15 cellular contexts compared by ENCODE assay signal in the genomic region with DNA sequence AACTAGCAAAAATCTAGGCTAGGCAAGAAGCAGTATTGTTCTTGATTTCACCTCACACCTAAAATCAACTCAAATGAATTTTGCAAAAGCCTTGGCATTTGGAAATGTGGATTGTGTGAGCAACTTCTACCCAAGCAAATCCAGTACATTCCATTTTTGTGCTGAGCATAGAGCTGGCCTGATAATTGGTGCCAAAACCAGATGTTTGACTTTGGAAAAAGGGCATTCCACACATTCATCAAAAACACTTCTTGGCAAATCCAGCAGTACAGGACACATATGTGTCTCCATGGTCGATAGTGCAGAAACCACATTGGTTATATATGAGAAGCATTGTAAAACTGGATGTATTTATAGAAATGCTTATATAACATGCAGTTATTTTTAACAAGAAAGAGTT.
DNase-seq lines count a peak whose midpoint lies in the region; ATAC-seq and TF ChIP-seq lines count a peak whose summit lies in the region.
"Had no signal": no experiment of that assay in that cellular context is flagged by ENCODE, and none has a peak within 500 bp of the region (broad histone marks: within the 10 kb centered on the region; RNA-seq: fewer than 3 reads in every experiment).

No MANE protein-coding gene starts in this region.

- peak; percentile 41 for DNase-seq in adipocyte (ENCODE audit: low read depth)
- peak; percentile 12 to 18 for DNase-seq in fibroblast of lung (ENCODE audit: low read depth in 2 of 2)
- no peak for DNase-seq in MV-4-11 (lab: John Stamatoyannopoulos, UW)
- no peak for DNase-seq in SJCRH30
- DNase-seq in RWPE1 (ENCODE audit: low spot score): no peak
- DNase-seq in body of pancreas: no peak
- DNase-seq: C1 segment of cervical spinal cord; Calu3; CD4-positive, alpha-beta T cell; DMS79; EL; GOT3; H9; IMR-90 had no signal

- H4K20me1 ChIP-seq in BLaER1 (no peaks in the 10 kb centered on the region), fibroblast of lung (ENCODE audit: control insufficient read depth, extremely low read depth, insufficient read depth, low read length) (no peaks in the 10 kb centered on the region)

- no peak for TF ChIP-seq CTCF in fibroblast of lung (conservative IDR thresholded peaks at IDR 0.05 in 1 of 2, IDR thresholded peaks at IDR 0.05 in 1 of 2; ENCODE audit: low read depth in 1 of 2, low read length in 2 of 2)
- TF ChIP-seq CTCF in RWPE1 (conservative IDR thresholded peaks at IDR 0.05; ENCODE audit: low read depth): no peak
- no peak for TF ChIP-seq CTCF in body of pancreas (IDR thresholded peaks at IDR 0.05)

- H3K27me3 ChIP-seq in BLaER1 (no peaks in the 10 kb centered on the region), adipocyte (replicated peaks; ENCODE audit: control insufficient read depth, insufficient read depth, low read length) (no peaks in the 10 kb centered on the region), fibroblast of lung (ENCODE audit: control insufficient read depth, insufficient read depth, low read length) (no peaks in the 10 kb centered on the region), SJCRH30 (no peaks in the 10 kb centered on the region), body of pancreas (no peaks in the 10 kb centered on the region)

- TF ChIP-seq POLR2A in body of pancreas (IDR thresholded peaks at IDR 0.05): no peak

- H3K27ac ChIP-seq in BLaER1: no peak overlapping the region
- H3K27ac ChIP-seq in fibroblast of lung (ENCODE audit: insufficient read depth, low read length): no peak overlapping the region
- H3K27ac ChIP-seq in SJCRH30: no peak overlapping the region
- no peak overlapping the region for H3K27ac ChIP-seq in RWPE1
- no peak overlapping the region for H3K27ac ChIP-seq in body of pancreas

- H3K4me3 ChIP-seq in BLaER1 (no peak overlapping the region), adipocyte (ENCODE audit: low read length) (no peak overlapping the region), fibroblast of lung (replicated peaks in 1 of 4; ENCODE audit: control extremely low read depth in 1 of 4, insufficient read depth in 1 of 4, low read depth in 3 of 4, low read length in 4 of 4) (no peak overlapping the region), SJCRH30 (no peak overlapping the region), body of pancreas (no peak overlapping the region)

- H2AFZ ChIP-seq in fibroblast of lung (ENCODE audit: low read length): no peak overlapping the region

- peaks cover 14% of the 10 kb centered on the region for H3K9me3 ChIP-seq in BLaER1
- H3K9me3 ChIP-seq in adipocyte (ENCODE audit: control insufficient read depth, low read length): peaks cover 23% of the 10 kb centered on the region
- no peaks in the 10 kb centered on the region for H3K9me3 ChIP-seq in fibroblast of lung (ENCODE audit: control insufficient read depth, insufficient read depth, low read depth, low read length)
- H3K9me3 ChIP-seq in SJCRH30 (replicated peaks): no peaks in the 10 kb centered on the region
- no peaks in the 10 kb centered on the region for H3K9me3 ChIP-seq in body of pancreas

- H3K36me3 ChIP-seq in BLaER1 (no peaks in the 10 kb centered on the region), adipocyte (ENCODE audit: control insufficient read depth, insufficient read depth, low read length, severe bottlenecking) (no peaks in the 10 kb centered on the region), fibroblast of lung (ENCODE audit: control insufficient read depth, insufficient read depth, low read length) (no peaks in the 10 kb centered on the region), SJCRH30 (no peaks in the 10 kb centered on the region), body of pancreas (replicated peaks in 1 of 2; ENCODE audit: insufficient read depth in 1 of 2, low read depth in 2 of 2) (no peaks in the 10 kb centered on the region)

- H3K79me2 ChIP-seq in fibroblast of lung (ENCODE audit: control insufficient read depth, insufficient read depth, low read length): no peaks in the 10 kb centered on the region

- POLR2A ChIA-PET in RWPE1 (lab: Yijun Ruan, JAX; ENCODE audit: low non-redundant PET): no interaction called here

- CTCF ChIA-PET in RWPE1 (lab: Yijun Ruan, JAX): no interaction called here

- H3K4me1 ChIP-seq in BLaER1 (peaks cover 7% of the 10 kb centered on the region), adipocyte (ENCODE audit: control insufficient read depth, insufficient read depth, low read length) (peaks cover 6% of the 10 kb centered on the region), fibroblast of lung (ENCODE audit: control insufficient read depth, extremely low read depth, insufficient read depth, low read length) (no peaks in the 10 kb centered on the region), SJCRH30 (no peaks in the 10 kb centered on the region), body of pancreas (no peaks in the 10 kb centered on the region)

- 46 to 55% methylated on average over 1 of the region's 1 CpG for WGBS in body of pancreas, 2 donors

- intact Hi-C loops in body of pancreas (cut with DNase I): no loop called here

- no peak for ATAC-seq in body of pancreas

- H3K9ac ChIP-seq in BLaER1 (no peak overlapping the region), adipocyte (ENCODE audit: low read length) (no peak overlapping the region), fibroblast of lung (ENCODE audit: insufficient read depth, low read length) (no peak overlapping the region)

- H3K4me2 ChIP-seq in BLaER1 (peak overlapping the region; percentile 11; the same call in 1 of the 2 replicates), fibroblast of lung (ENCODE audit: extremely low read depth, insufficient read depth, low read length) (no peak overlapping the region)

Comparison
In these comparisons a context has a peak if more than half of its experiments do, and no peak if none do; other contexts are left out.
1. DNase-seq: peak in adipocyte (single experiment) and fibroblast of lung (2 of 2); none in MV-4-11 (single experiment), SJCRH30 (0 of 2), RWPE1 (single experiment) and body of pancreas (0 of 4).